8 cellular contexts compared by ENCODE assay signal in genomic region chr16:75148311-75149195, GRCh38. TPM values are rescaled to one million over a fixed set of nuclear protein-coding genes. Genes with fewer than 3 reads are reported as not detected.
DNase-seq lines count a peak whose midpoint lies in the region; ATAC-seq and TF ChIP-seq lines count a peak whose summit lies in the region.

Gene ZFP1 (plus strand): TSS chr16:75148524. CDS start chr16:75152952, 4,428 bp downstream.

- 12% methylated on average over 13 of the region's 93 CpGs for WGBS in right lobe of liver (ENCODE audit: insufficient coverage, low coverage, low lambda C conversion rate, missing lambda C conversion rate)

- H3K27ac ChIP-seq in CD4-positive, alpha-beta memory T cell (ENCODE audit: low read depth, low read length), result peak within 1 kb of the TSS; percentile 75
- peak within 1 kb of the TSS; percentile 86 to 100 (median 97) for H3K27ac ChIP-seq in dorsolateral prefrontal cortex
- H3K27ac ChIP-seq in right lobe of liver, result peak within 1 kb of the TSS; percentile 59 to 92 (median 74)

- H3K36me3 Mint-ChIP-seq in CD4-positive, alpha-beta memory T cell, result peaks cover 26% of the 10 kb centered on the region in 2 donors

- H3K9me3 Mint-ChIP-seq in CD4-positive, alpha-beta memory T cell, result peaks cover 0 to 23% (median 15%) of the 10 kb centered on the region in 8 donors

- H3K4me1 ChIP-seq in CD4-positive, alpha-beta memory T cell (ENCODE audit: insufficient read depth, low read length), result peaks cover 5% of the 10 kb centered on the region
- H3K4me1 ChIP-seq in right lobe of liver, result peaks cover 0 to 12% (median 0%) of the 10 kb centered on the region in 4 donors

- H3K27ac Mint-ChIP-seq in CD4-positive, alpha-beta memory T cell, result peak within 1 kb of the TSS; percentile 75 to 93 (median 91)

- TF ChIP-seq POLR2A in right lobe of liver (IDR thresholded peaks at IDR 0.05), result peak; percentile 51

- no peaks in the 10 kb centered on the region for H3K36me3 ChIP-seq in CD4-positive, alpha-beta memory T cell (ENCODE audit: insufficient read depth, low read length)
- peaks cover 0 to 7% (median 0%) of the 10 kb centered on the region in 4 donors for H3K36me3 ChIP-seq in right lobe of liver

- H3K4me1 Mint-ChIP-seq in CD4-positive, alpha-beta memory T cell, result peaks cover 8 to 23% (median 13%) of the 10 kb centered on the region in 4 donors

- POLR2A ChIA-PET in CD4-positive, alpha-beta memory T cell (lab: Charles Lee; ENCODE audit: partially characterized antibody), result interaction anchor here (1.0 to 1.2 kb wide), 3 partner anchors 151 to 285 kb away, joined by 3 to 5 read pairs (median 4); partner anchors contain the start of genes CFDP1, WDR59 and ZNRF1

- H3K4me3 Mint-ChIP-seq in CD4-positive, alpha-beta memory T cell, result peak within 1 kb of the TSS; percentile 82 to 91 (median 88)

- H3K27me3 ChIP-seq in CD4-positive, alpha-beta memory T cell (ENCODE audit: insufficient read depth, low read length), result no peaks in the 10 kb centered on the region
- H3K27me3 ChIP-seq in dorsolateral prefrontal cortex (no peaks in the 10 kb centered on the region), right lobe of liver (no peaks in the 10 kb centered on the region)

- peak; percentile 92 to 96 (median 93) for DNase-seq in CD4-positive, alpha-beta memory T cell
- DNase-seq in HK-2 (ENCODE audit: unreplicated experiment) (peak; percentile 93), NCI-H82 treated with DMSO at 0.1 percent for 48 hours (lab: John Stamatoyannopoulos, UW; ENCODE audit: unreplicated experiment) (peak; percentile 86), dorsolateral prefrontal cortex (peak; percentile 94 to 97 (median 96)), right lobe of liver (peak; percentile 91 to 95 (median 95))
- DNase-seq in activated CD4-positive, alpha-beta T cell treated with anti-CD3 and anti-CD28 coated beads, Interleukin-2, amount 50 U/mL, for 48 hours, result peak; percentile 94 to 96
- peak; percentile 95 for DNase-seq in stimulated activated CD4-positive, alpha-beta T cell treated with anti-CD3 and anti-CD28 coated beads, Interleukin-4, amount 100 ng/mL, for 24 hours

- intact Hi-C loops in CD4-positive, alpha-beta memory T cell (cut with micrococcal nuclease), result loop anchor here (1.0 to 5.0 kb wide), 11 partner anchors 37 to 852 kb away; partner anchors contain the start of genes CFDP1, GLG1, KARS1 and PSMD7
- intact Hi-C loops in dorsolateral prefrontal cortex (cut with DNase I), result loop anchor here (2.0 to 5.0 kb wide), 2 partner anchors 36 to 38 kb away; no protein-coding TSS in a partner anchor
- intact Hi-C loops in right lobe of liver (cut with DNase I), result no loop called here

- H3K4me3 ChIP-seq in CD4-positive, alpha-beta memory T cell (ENCODE audit: low read length in 2 of 2), result peak within 1 kb of the TSS; percentile 44 to 95
- H3K4me3 ChIP-seq in dorsolateral prefrontal cortex, result peak within 1 kb of the TSS; percentile 75 to 100 (median 97)
- H3K4me3 ChIP-seq in right lobe of liver, result peak within 1 kb of the TSS; percentile 85 to 100 (median 95)

- no peaks in the 10 kb centered on the region for H3K27me3 Mint-ChIP-seq in CD4-positive, alpha-beta memory T cell

- H3K9me3 ChIP-seq in CD4-positive, alpha-beta memory T cell (ENCODE audit: control insufficient read depth in 1 of 2, low read length in 2 of 2), result no peaks in the 10 kb centered on the region
- peaks cover 0 to 7% (median 2%) of the 10 kb centered on the region in 4 donors for H3K9me3 ChIP-seq in right lobe of liver

- CTCF ChIA-PET in CD4-positive, alpha-beta memory T cell (lab: Charles Lee; ENCODE audit: partially characterized antibody), result interaction anchor here (1.3 to 3.8 kb wide), 2 partner anchors 37 to 150 kb away, joined by 3 to 13 read pairs; partner anchors contain the start of gene ZNRF1

- ATAC-seq in GM19455 (IDR thresholded peaks at IDR 0.05; ENCODE audit: unreplicated experiment), result peak; percentile 85
- peak; percentile 95 to 97 (median 96) for ATAC-seq in right lobe of liver

- TF ChIP-seq CTCF in dorsolateral prefrontal cortex (IDR thresholded peaks at IDR 0.05 in 54 of 56, conservative IDR thresholded peaks at IDR 0.05 in 2 of 56; ENCODE audit: low read depth in 1 of 56, partially characterized antibody in 56 of 56) (peak in 33 of 56 donors; percentile 2 to 55 (median 21)), right lobe of liver (IDR thresholded peaks at IDR 0.05) (no peak)

RNA-seq across cellular contexts. Expression of gene ZFP1, which starts in this region (rescaled TPM):
- 10 to 100 TPM; 11.7 to 13.4 TPM for total RNA-seq in CD4-positive, alpha-beta memory T cell
- 10 to 100 TPM; 18.4 to 22.3 TPM for polyA plus RNA-seq in CD4-positive, alpha-beta memory T cell
- total RNA-seq in dorsolateral prefrontal cortex, result 10 to 100 TPM; 23.0 to 53.7 (median 36.8) TPM
- total RNA-seq in right lobe of liver, result 10 to 100 TPM in 3 of 6 experiments, 1 to 10 TPM in 3; 3.7 to 18.6 (median 9.3) TPM

Comparison
In these comparisons a context has a peak if more than half of its experiments do, and no peak if none do; other contexts are left out.
1. Peak in every context shown above with its lines: DNase-seq, ATAC-seq, H3K4me3 ChIP-seq and H3K27ac ChIP-seq.
2. CTCF ChIP-seq: peak in dorsolateral prefrontal cortex (33 of 56); none in right lobe of liver (0 of 4).
3. intact Hi-C loops: an anchor here in CD4-positive, alpha-beta memory T cell (1.0 to 5.0 kb wide) and dorsolateral prefrontal cortex (2.0 to 5.0 kb wide); none called in right lobe of liver.